1 cellular context compared by ENCODE assay signal in genomic region chr22:19531327-19531726, GRCh38.
TF ChIP-seq lines count a peak whose summit lies in the region.
"Not testable (repeated sequence)": the region's sequence is repeated elsewhere in the genome, so short reads cannot be mapped to it uniquely, and the experiment has no call there.

No MANE protein-coding gene starts in this region.

TF ChIP-seq in K562, 482 proteins besides CTCF, POLR2A, EP300 and RAD21 (continued from another document):
- TF ChIP-seq BRCA1 (IDR thresholded peaks at IDR 0.05) = not testable (repeated sequence)
- 0 out of 2 replicates have a peak, but pooled peaks have one; percentile 9 for TF ChIP-seq BRCA1 (CRISPR knock-in tag; IDR thresholded peaks at IDR 0.05)
- TF ChIP-seq ZFP91 (CRISPR knock-in tag; IDR thresholded peaks at IDR 0.05) = 0 out of 2 replicates have a peak, but pooled peaks have one; percentile 24
- TF ChIP-seq ZNF121 (CRISPR knock-in tag; conservative IDR thresholded peaks at IDR 0.05) = peak; percentile 94
